Comparison of ENCODE assay signal across 15 cellular contexts in genomic region chr16:51002889-51003490, GRCh38.
"Had no signal": no experiment of that assay in that cellular context is flagged by ENCODE, and none has a peak within 500 bp of the region (broad histone marks: within the 10 kb centered on the region; RNA-seq: fewer than 3 reads in every experiment).

No MANE protein-coding gene starts in this region.

- H3K36me3 ChIP-seq: breast epithelium, transverse colon had no signal

- H3K9me3 ChIP-seq: breast epithelium, transverse colon had no signal

- H3K79me2 ChIP-seq: parathyroid adenoma had no signal

- H3K4me3 Mint-ChIP-seq: activated CD4-positive, alpha-beta T cell treated with anti-CD3 and anti-CD28 coated beads, Interleukin-2, amount 10 ng/mL, durations not matched to agents 7 days and 5 days; naive thymus-derived CD8-positive, alpha-beta T cell; T-cell had no signal

- H3K27me3 ChIP-seq: breast epithelium, transverse colon had no signal

- H3K27ac ChIP-seq: breast epithelium, parathyroid adenoma, transverse colon had no signal

- H2AFZ ChIP-seq: parathyroid adenoma had no signal

- H3K4me1 ChIP-seq: breast epithelium, parathyroid adenoma, transverse colon had no signal

- H3K27me3 Mint-ChIP-seq: activated CD4-positive, alpha-beta T cell treated with anti-CD3 and anti-CD28 coated beads, Interleukin-2, amount 10 ng/mL, durations not matched to agents 7 days and 5 days had no signal

- H3K9ac ChIP-seq: parathyroid adenoma had no signal

- H3K4me1 Mint-ChIP-seq: activated CD4-positive, alpha-beta T cell treated with anti-CD3 and anti-CD28 coated beads, Interleukin-2, amount 10 ng/mL, durations not matched to agents 7 days and 5 days; naive thymus-derived CD8-positive, alpha-beta T cell; T-cell had no signal

- ATAC-seq: naive thymus-derived CD8-positive, alpha-beta T cell; T-cell had no signal

- H3K27ac Mint-ChIP-seq: activated CD4-positive, alpha-beta T cell treated with anti-CD3 and anti-CD28 coated beads, Interleukin-2, amount 10 ng/mL, durations not matched to agents 7 days and 5 days; naive thymus-derived CD8-positive, alpha-beta T cell; T-cell had no signal

- H3K4me3 ChIP-seq: breast epithelium, transverse colon had no signal

- DNase-seq: activated CD4-positive, alpha-beta T cell treated with anti-CD3 and anti-CD28 coated beads, Interleukin-2, amount 10 ng/mL, durations not matched to agents 7 days and 5 days; activated CD4-positive, CD25-positive, alpha-beta regulatory T cell; activated CD8-positive, alpha-beta memory T cell treated with anti-CD3 and anti-CD28 coated beads for 24 hours; activated naive CD4-positive, alpha-beta T cell; anterior cingulate cortex; cerebellar nuclear complex; effector CD8-positive, alpha-beta T cell; foreskin fibroblast; naive thymus-derived CD8-positive, alpha-beta T cell; stimulated activated CD4-positive, alpha-beta T cell treated with anti-CD3 and anti-CD28 coated beads, Interleukin-4, amount 100 ng/mL, for 24 hours; stimulated activated naive CD4-positive, alpha-beta T cell; T-cell; transverse colon had no signal

- H3K36me3 Mint-ChIP-seq: naive thymus-derived CD8-positive, alpha-beta T cell; T-cell had no signal
